ENCODE assay signal across 8 cellular contexts in the genomic region with DNA sequence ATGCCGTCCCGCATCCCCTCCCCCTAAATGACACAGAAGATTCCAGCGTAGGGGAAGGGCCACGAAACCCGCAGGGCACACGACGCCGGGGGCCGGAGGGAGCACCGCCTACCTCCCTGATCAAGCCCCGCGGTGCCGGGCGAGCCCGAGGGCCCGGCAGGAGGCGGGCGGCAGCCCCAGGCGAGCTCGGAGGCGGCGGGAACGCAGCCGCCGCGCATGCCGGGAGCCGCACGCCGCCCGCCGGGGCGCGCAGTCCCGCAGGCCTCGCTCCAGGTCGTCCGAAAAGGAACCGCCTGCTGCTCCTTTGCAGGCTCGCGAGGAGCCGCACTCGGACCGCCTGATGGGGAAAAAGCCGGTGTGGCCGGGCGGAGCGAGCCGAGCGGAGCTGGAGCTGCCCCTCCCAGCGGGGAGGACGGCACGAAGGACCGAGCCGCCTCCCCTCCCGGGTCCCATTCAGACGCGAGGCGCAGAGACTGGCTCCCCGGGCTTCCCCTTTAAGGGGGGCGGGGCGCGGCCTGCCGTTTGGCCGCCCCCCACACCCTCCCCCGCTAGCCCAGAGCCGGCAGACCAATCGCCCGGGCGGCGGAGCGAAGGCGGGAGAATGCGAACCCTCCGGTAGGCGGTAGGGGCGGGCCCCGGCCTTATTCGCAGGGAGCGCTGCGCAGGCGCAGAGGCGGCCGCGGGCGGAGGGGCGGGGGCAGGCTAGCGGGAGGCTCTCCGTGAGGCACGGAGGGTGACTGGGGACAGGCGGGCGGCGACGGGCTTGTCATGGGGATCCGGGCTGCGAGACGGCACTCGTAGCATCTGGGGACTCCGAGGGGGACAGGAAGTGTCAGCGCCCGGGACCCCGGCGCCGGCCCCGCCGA. TPM values are rescaled to one million over a fixed set of nuclear protein-coding genes. Genes with fewer than 3 reads are reported as not detected.
DNase-seq lines count a peak whose midpoint lies in the region; ATAC-seq, FAIRE-seq and TF ChIP-seq lines count a peak whose summit lies in the region.

No MANE protein-coding gene starts in this region.

- H3K4me3 ChIP-seq in AG10803 (ENCODE audit: low read length) = peak overlapping the region; percentile 88
- H3K4me3 ChIP-seq in kidney (ENCODE audit: low read length in 2 of 2) = peak overlapping the region; percentile 76 to 94

- no peaks in the 10 kb centered on the region for H3K9me3 ChIP-seq in kidney (ENCODE audit: control insufficient read depth in 1 of 2, low read length in 2 of 2)

- peak overlapping the region; percentile 99 for H3K27ac ChIP-seq in kidney (ENCODE audit: low read depth in 2 of 2, low read length in 2 of 2)

- ATAC-seq in GM19025 (IDR thresholded peaks at IDR 0.05; ENCODE audit: low read depth, unreplicated experiment) (peak; percentile 67), HG03342 (IDR thresholded peaks at IDR 0.05; ENCODE audit: unreplicated experiment) (peak; percentile 66)
- peak; percentile 81 to 82 for ATAC-seq in activated CD4-positive, CD25-positive, alpha-beta regulatory T cell treated with anti-CD3 and anti-CD28 coated beads, Interleukin-2, amount 50 U/mL, for 24 hours

- DNase-seq in AG10803 (ENCODE audit: low read depth) = peak; percentile 97
- peak; percentile 84 for DNase-seq in NCI-H345 treated with DMSO at 0.1 percent for 48 hours (lab: John Stamatoyannopoulos, UW; ENCODE audit: unreplicated experiment)
- DNase-seq in cerebellar nuclear complex (lab: John Stamatoyannopoulos, UW) = peak; percentile 79 to 85
- DNase-seq in kidney = peak; percentile 100
- peak; percentile 99 for DNase-seq in stimulated activated CD4-positive, alpha-beta T cell treated with anti-CD3 and anti-CD28 coated beads, Interleukin-15, amount 100 ng/mL, for 24 hours

- H3K9ac ChIP-seq in kidney (ENCODE audit: low read length in 2 of 2) = peak overlapping the region; percentile 66 to 94

- 0 out of 2 replicates have a peak, but pooled peaks have one; percentile 21 for TF ChIP-seq CTCF in AG10803 (conservative IDR thresholded peaks at IDR 0.05; ENCODE audit: low read length)
- TF ChIP-seq CTCF in kidney (IDR thresholded peaks at IDR 0.05; ENCODE audit: borderline replicate concordance, extremely low read depth, insufficient read depth) = peak; percentile 25

- FAIRE-seq in kidney (lab: Jason Lieb, UNC) = peak; percentile 19

- no peaks in the 10 kb centered on the region for H3K36me3 ChIP-seq in kidney (ENCODE audit: control insufficient read depth in 1 of 2, insufficient read depth in 2 of 2, low read length in 2 of 2)

- intact Hi-C loops in kidney (cut with DNase I) = no loop called here

- peaks cover 0 to 2% of the 10 kb centered on the region in 2 donors for H3K4me1 ChIP-seq in kidney (ENCODE audit: control insufficient read depth in 1 of 2, insufficient read depth in 1 of 2, low read depth in 1 of 2, low read length in 2 of 2)

RNA-seq across cellular contexts. Expression of a gene that starts 0.6 kb away (rescaled TPM):
- 7.8 TPM for total RNA-seq in kidney
- polyA plus RNA-seq in kidney (ENCODE audit: insufficient read depth, low read depth, low replicate concordance) = 17.3 TPM

RNA-seq across cellular contexts. Expression of a gene that starts 59.9 kb away (rescaled TPM):
- total RNA-seq in kidney = 15.3 TPM
- 11.7 TPM for polyA plus RNA-seq in kidney (ENCODE audit: insufficient read depth, low read depth, low replicate concordance)

Comparison
In these comparisons a context has a peak if more than half of its experiments do, and no peak if none do; other contexts are left out.
1. Peak in every context shown above with its lines: DNase-seq, ATAC-seq, H3K4me3 ChIP-seq and H3K27ac ChIP-seq.